ENCODE assay signal across 18 cellular contexts in the genomic region with DNA sequence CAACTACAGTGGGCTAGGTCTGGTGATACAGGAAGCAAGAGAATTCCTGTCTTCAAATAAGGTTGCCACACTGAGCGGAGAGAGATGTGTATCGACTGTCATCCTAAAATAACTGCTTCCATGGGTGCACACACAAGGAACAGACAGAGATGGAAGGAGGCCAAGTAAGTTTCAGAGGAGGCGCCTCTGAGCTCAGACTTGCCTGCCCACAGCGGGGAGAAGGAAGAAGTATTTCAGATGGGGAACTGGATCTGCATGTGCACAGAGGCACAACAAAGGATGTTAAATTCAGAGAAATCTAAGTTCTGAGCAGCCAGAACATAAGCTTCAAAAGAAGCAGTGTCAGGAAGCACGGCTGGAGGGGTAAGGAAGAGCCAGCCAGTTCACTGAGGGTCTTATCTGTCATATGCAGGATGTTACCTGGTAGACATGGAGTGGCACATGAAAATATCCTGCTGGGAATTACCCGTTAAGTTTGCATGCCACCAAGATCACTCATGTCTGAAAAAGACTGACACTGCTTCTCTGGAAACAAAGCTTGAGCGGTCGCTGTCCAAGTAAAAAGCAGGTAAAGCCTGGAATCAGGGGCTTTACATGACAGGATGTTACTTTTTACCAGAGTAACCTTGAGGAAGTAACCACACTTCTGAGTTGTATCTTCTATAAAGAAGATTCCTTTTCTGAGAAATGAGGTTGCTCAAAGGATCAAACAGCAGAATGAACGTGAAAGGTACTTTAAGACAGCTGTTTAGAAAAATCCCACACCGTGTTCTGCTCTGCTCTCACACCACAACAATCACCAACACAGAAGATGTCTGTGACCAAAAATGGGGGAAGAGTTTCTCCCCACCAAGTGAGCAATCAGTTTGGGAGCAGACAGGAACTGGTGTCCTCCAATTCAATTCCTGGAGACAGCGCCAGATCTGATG.
A peak's percentile ranks its signal among the peaks of the same experiment; 100 is the strongest.
DNase-seq lines count a peak whose midpoint lies in the region; ATAC-seq and TF ChIP-seq lines count a peak whose summit lies in the region.
"Had no signal": no experiment of that assay in that cellular context is flagged by ENCODE, and none has a peak within 500 bp of the region (broad histone marks: within the 10 kb centered on the region; RNA-seq: fewer than 3 reads in every experiment).

No MANE protein-coding gene starts in this region.

- H3K4me3 ChIP-seq in testis, result no peak overlapping the region
- H3K4me3 ChIP-seq: esophagus muscularis mucosa, ovary had no signal

- CTCF ChIA-PET in RWPE1 (lab: Yijun Ruan, JAX), result interaction anchor here (0.7 kb wide), 1 partner anchor 560 kb away, joined by 3 read pairs; no protein-coding TSS in a partner anchor

- H3K27me3 Mint-ChIP-seq in natural killer cell treated with Interleukin-12 subunit alpha and Interleukin-12 subunit beta and Interleukin-15 and Interleukin-18, amount 100 ng/mL, for 72 hours, result no peaks in the 10 kb centered on the region
- H3K27me3 Mint-ChIP-seq in natural killer cell (ENCODE audit: low read depth in 2 of 2), result no peaks in the 10 kb centered on the region
- H3K27me3 Mint-ChIP-seq in activated naive CD8-positive, alpha-beta T cell treated with anti-CD3 and anti-CD28 coated beads, Interleukin-2, amount 10 ng/mL, durations not matched to agents 7 days and 5 days, result no peaks in the 10 kb centered on the region
- H3K27me3 Mint-ChIP-seq: IgD-negative memory B cell had no signal

- no peaks in the 10 kb centered on the region for H3K36me3 ChIP-seq in testis (ENCODE audit: low read depth, missing control alignments)
- H3K36me3 ChIP-seq: ovary had no signal

- no peak overlapping the region for H3K4me3 Mint-ChIP-seq in natural killer cell treated with Interleukin-12 subunit alpha and Interleukin-12 subunit beta and Interleukin-15 and Interleukin-18, amount 100 ng/mL, for 72 hours
- H3K4me3 Mint-ChIP-seq in natural killer cell, result no peak overlapping the region
- peak overlapping the region; percentile 59 for H3K4me3 Mint-ChIP-seq in activated naive CD8-positive, alpha-beta T cell treated with anti-CD3 and anti-CD28 coated beads, Interleukin-2, amount 10 ng/mL, durations not matched to agents 7 days and 5 days
- H3K4me3 Mint-ChIP-seq: IgD-negative memory B cell had no signal

- H3K27ac ChIP-seq in testis (no peak overlapping the region), RWPE1 (no peak overlapping the region)
- H3K27ac ChIP-seq: esophagus muscularis mucosa, ovary had no signal

- peaks cover 18 to 19% of the 10 kb centered on the region in 2 donors for H3K4me1 Mint-ChIP-seq in natural killer cell treated with Interleukin-12 subunit alpha and Interleukin-12 subunit beta and Interleukin-15 and Interleukin-18, amount 100 ng/mL, for 72 hours (ENCODE audit: low read depth in 2 of 2)
- H3K4me1 Mint-ChIP-seq in natural killer cell, result peaks cover 22 to 23% of the 10 kb centered on the region in 2 donors
- H3K4me1 Mint-ChIP-seq in activated naive CD8-positive, alpha-beta T cell treated with anti-CD3 and anti-CD28 coated beads, Interleukin-2, amount 10 ng/mL, durations not matched to agents 7 days and 5 days, result peaks cover 20% of the 10 kb centered on the region

- no peaks in the 10 kb centered on the region for H3K27me3 ChIP-seq in testis
- H3K27me3 ChIP-seq: esophagus muscularis mucosa, ovary had no signal

- WGBS in testis, 2 donors, result 73% methylated on average over 11 of the region's 11 CpGs

- H3K27ac Mint-ChIP-seq in natural killer cell treated with Interleukin-12 subunit alpha and Interleukin-12 subunit beta and Interleukin-15 and Interleukin-18, amount 100 ng/mL, for 72 hours, result peak overlapping the region; percentile 17 to 57
- peak overlapping the region in 1 of 2 donors; percentile 9 for H3K27ac Mint-ChIP-seq in natural killer cell
- peak overlapping the region; percentile 81 for H3K27ac Mint-ChIP-seq in activated naive CD8-positive, alpha-beta T cell treated with anti-CD3 and anti-CD28 coated beads, Interleukin-2, amount 10 ng/mL, durations not matched to agents 7 days and 5 days

- TF ChIP-seq POLR2A in testis (IDR thresholded peaks at IDR 0.05), result no peak

- intact Hi-C loops in natural killer cell (cut with micrococcal nuclease), result no loop called here
- intact Hi-C loops in testis (cut with DNase I; ENCODE audit: low total_unique reads), result no loop called here

- H3K36me3 Mint-ChIP-seq in natural killer cell treated with Interleukin-12 subunit alpha and Interleukin-12 subunit beta and Interleukin-15 and Interleukin-18, amount 100 ng/mL, for 72 hours, result peaks cover 55% of the 10 kb centered on the region
- H3K36me3 Mint-ChIP-seq in natural killer cell, result peaks cover 35% of the 10 kb centered on the region
- H3K36me3 Mint-ChIP-seq in activated naive CD8-positive, alpha-beta T cell treated with anti-CD3 and anti-CD28 coated beads, Interleukin-2, amount 10 ng/mL, durations not matched to agents 7 days and 5 days, result peaks cover 50% of the 10 kb centered on the region

- POLR2A ChIA-PET in activated naive CD8-positive, alpha-beta T cell treated with anti-CD3 and anti-CD28 coated beads, Interleukin-2, amount 10 ng/mL, durations not matched to agents 7 days and 5 days (lab: Charles Lee), result no interaction called here
- POLR2A ChIA-PET in RWPE1 (lab: Yijun Ruan, JAX; ENCODE audit: low non-redundant PET), result no interaction called here

- H3K9me3 ChIP-seq in testis, result no peaks in the 10 kb centered on the region
- H3K9me3 ChIP-seq: esophagus muscularis mucosa, ovary had no signal

- no peak for TF ChIP-seq CTCF in natural killer cell (IDR thresholded peaks at IDR 0.05)
- no peak for TF ChIP-seq CTCF in testis (IDR thresholded peaks at IDR 0.05)
- TF ChIP-seq CTCF in RWPE1 (conservative IDR thresholded peaks at IDR 0.05; ENCODE audit: low read depth), result no peak

- ATAC-seq in natural killer cell treated with Interleukin-12 subunit alpha and Interleukin-12 subunit beta and Interleukin-15 and Interleukin-18, amount 100 ng/mL, for 72 hours, result no peak
- ATAC-seq in natural killer cell, result no peak
- ATAC-seq in activated naive CD8-positive, alpha-beta T cell treated with anti-CD3 and anti-CD28 coated beads, Interleukin-2, amount 10 ng/mL, durations not matched to agents 7 days and 5 days (ENCODE audit: low read depth), result peak; percentile 84
- ATAC-seq: HCT116, sciatic nerve had no signal

- no peaks in the 10 kb centered on the region for H3K9me3 Mint-ChIP-seq in natural killer cell treated with Interleukin-12 subunit alpha and Interleukin-12 subunit beta and Interleukin-15 and Interleukin-18, amount 100 ng/mL, for 72 hours
- H3K9me3 Mint-ChIP-seq in natural killer cell, result peaks cover 0 to 2% of the 10 kb centered on the region in 2 donors
- peaks cover 4% of the 10 kb centered on the region for H3K9me3 Mint-ChIP-seq in activated naive CD8-positive, alpha-beta T cell treated with anti-CD3 and anti-CD28 coated beads, Interleukin-2, amount 10 ng/mL, durations not matched to agents 7 days and 5 days
- H3K9me3 Mint-ChIP-seq: IgD-negative memory B cell had no signal

- no peak for DNase-seq in natural killer cell treated with Interleukin-12 subunit alpha and Interleukin-12 subunit beta and Interleukin-15 and Interleukin-18, amount 100 ng/mL, for 72 hours (ENCODE audit: low spot score)
- DNase-seq in natural killer cell (no peak), Kasumi-1 (lab: John Stamatoyannopoulos, UW) (peak; percentile 93 to 95), testis (no peak), RWPE1 (ENCODE audit: low spot score) (no peak)
- no peak for DNase-seq in activated naive CD8-positive, alpha-beta T cell treated with anti-CD3 and anti-CD28 coated beads, Interleukin-2, amount 10 ng/mL, durations not matched to agents 7 days and 5 days
- no peak for DNase-seq in stimulated activated CD4-positive, alpha-beta T cell treated with anti-CD3 and anti-CD28 coated beads, Interleukin-4, amount 100 ng/mL, for 24 hours
- DNase-seq: activated CD4-positive, CD25-positive, alpha-beta regulatory T cell; AML-193; NCI-H1092; NCI-H2081; NCI-H524; ovary; SHP77 had no signal

- H3K4me1 ChIP-seq in testis, result no peaks in the 10 kb centered on the region
- H3K4me1 ChIP-seq: esophagus muscularis mucosa had no signal

Comparison
In these comparisons a context has a peak if more than half of its experiments do, and no peak if none do; other contexts are left out.
1. DNase-seq: peak in Kasumi-1 (2 of 2); none in natural killer cell treated with Interleukin-12 subunit alpha and Interleukin-12 subunit beta and Interleukin-15 and Interleukin-18, amount 100 ng/mL, for 72 hours (single experiment), natural killer cell (single experiment), activated naive CD8-positive, alpha-beta T cell treated with anti-CD3 and anti-CD28 coated beads, Interleukin-2, amount 10 ng/mL, durations not matched to agents 7 days and 5 days (single experiment), stimulated activated CD4-positive, alpha-beta T cell treated with anti-CD3 and anti-CD28 coated beads, Interleukin-4, amount 100 ng/mL, for 24 hours (single experiment), testis (single experiment) and RWPE1 (single experiment).